9 cellular contexts compared by ENCODE assay signal in the genomic region with DNA sequence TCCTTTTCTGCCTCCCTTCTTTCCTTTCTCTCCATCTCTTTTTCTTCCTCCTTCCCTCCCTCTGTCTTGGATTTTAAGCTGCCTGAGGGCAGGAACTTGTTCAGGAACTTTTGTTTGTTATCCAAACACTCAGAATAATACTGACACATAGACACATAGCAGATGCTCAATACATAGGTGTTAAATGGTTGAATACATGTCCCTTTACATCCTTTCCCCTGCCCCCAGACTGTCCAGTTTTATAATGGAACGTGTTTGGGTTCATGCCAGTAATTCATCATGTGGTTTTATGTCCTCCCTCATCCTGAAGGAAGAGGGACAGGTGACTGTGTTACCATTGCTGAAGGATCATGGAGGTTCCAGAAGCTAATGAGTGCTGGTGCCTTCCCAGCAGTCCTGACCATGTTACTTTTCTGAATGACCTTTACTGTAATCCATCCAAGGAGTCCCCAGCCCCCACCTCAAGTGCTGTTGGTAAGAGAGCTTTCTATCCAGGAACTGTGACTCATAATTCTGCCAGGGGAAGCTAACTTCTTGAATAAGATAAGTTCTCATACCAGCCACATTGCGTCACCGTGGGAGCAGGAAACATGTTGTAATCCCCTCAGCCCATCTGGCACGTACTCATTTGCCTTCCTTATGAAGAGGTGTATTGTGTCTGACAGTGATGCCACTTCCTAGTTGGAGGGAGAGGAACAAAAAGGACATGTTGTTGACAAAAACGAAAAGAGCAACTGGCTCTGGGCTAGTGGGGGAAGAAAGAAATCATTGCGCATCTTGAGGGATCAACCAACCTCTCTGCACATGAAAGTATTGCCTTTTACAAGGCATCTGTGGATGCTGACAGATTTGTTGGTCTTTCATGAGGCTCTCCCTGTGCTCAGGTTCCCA. TPM values are rescaled to one million over a fixed set of nuclear protein-coding genes. Genes with fewer than 3 reads are reported as not detected.
DNase-seq lines count a peak whose midpoint lies in the region; ATAC-seq, FAIRE-seq and TF ChIP-seq lines count a peak whose summit lies in the region.
"Had no signal": no experiment of that assay in that cellular context is flagged by ENCODE, and none has a peak within 500 bp of the region (broad histone marks: within the 10 kb centered on the region; RNA-seq: fewer than 3 reads in every experiment).

No MANE protein-coding gene starts in this region.

- DNase-seq in AG10803 (ENCODE audit: low read depth) = peak; percentile 100
- DNase-seq in HL-60 (ENCODE audit: low read depth in 1 of 2, low spot score in 1 of 2) = peak; percentile 99
- DNase-seq in SW 1271 (lab: John Stamatoyannopoulos, UW) = peak; percentile 99 to 100
- DNase-seq in HepG2 (ENCODE audit: low spot score) = peak; percentile 98
- peak; percentile 1 for DNase-seq in stimulated activated CD8-positive, alpha-beta memory T cell treated with anti-CD3 and anti-CD28 coated beads, Interleukin-12 subunit alpha, Interleukin-12 subunit beta, amount 100 ng/mL, for 4 hours (ENCODE audit: low read depth)

- in situ Hi-C loops in HepG2 (cut with HindIII; ENCODE audit: extremely low pct_ligation_motif_present, low pct_unique_long_range_greater_than_20kb) = no loop called here

- no TSS peak for BruUV-seq in HepG2 (replicated peaks; lab: Mats Ljungman, UMichigan)

- no peaks in the 10 kb centered on the region for H3K79me2 ChIP-seq in HepG2 (ENCODE audit: insufficient read depth, low read length)

- H2AFZ ChIP-seq in HepG2 (ENCODE audit: low read length) = no peak overlapping the region

- TF ChIP-seq POLR2A in HepG2 (IDR thresholded peaks at IDR 0.05; ENCODE audit: insufficient read depth in 1 of 2, low read depth in 2 of 2, low read length in 2 of 2) = no peak

- H3K27me3 ChIP-seq in HL-60 (ENCODE audit: insufficient read depth, poor library complexity, severe bottlenecking) (no peaks in the 10 kb centered on the region), HepG2 (ENCODE audit: control insufficient read depth in 1 of 2, insufficient read depth in 2 of 2, low read length in 2 of 2) (no peaks in the 10 kb centered on the region)

- H3K4me1 Mint-ChIP-seq in stimulated activated memory B cell treated with anti-CD40 and anti-IgM and Interleukin-4, amounts not matched to agents 10 μg/mL and 1 μg/mL and 100 μg/mL, for 72 hours = no peaks in the 10 kb centered on the region

- peaks cover 22% of the 10 kb centered on the region for H3K36me3 Mint-ChIP-seq in stimulated activated memory B cell treated with anti-CD40 and anti-IgM and Interleukin-4, amounts not matched to agents 10 μg/mL and 1 μg/mL and 100 μg/mL, for 72 hours

- H3K4me3 ChIP-seq in AG10803 (ENCODE audit: low read length) (no peak overlapping the region), HL-60 (replicated peaks; ENCODE audit: insufficient read depth, low read length) (no peak overlapping the region), HepG2 (replicated peaks in 1 of 3; ENCODE audit: insufficient read depth in 1 of 3, low read depth in 2 of 3, low read length in 3 of 3) (no peak overlapping the region; a peak in 1 of 6 replicates)

- H3K36me3 ChIP-seq in HepG2 (replicated peaks in 1 of 2; ENCODE audit: control insufficient read depth in 1 of 2, insufficient read depth in 2 of 2, low read length in 2 of 2) = peaks cover 4 to 5% of the 10 kb centered on the region in 2 experiments; a peak in 3 of 5 replicates

- WGBS in HepG2 (ENCODE audit: low lambda C conversion rate) = 46% methylated on average over 6 of the region's 6 CpGs

- no peak for TF ChIP-seq RAD21 in HepG2 (CRISPR knock-in tag; IDR thresholded peaks at IDR 0.05)

- CTCF ChIA-PET in HepG2 (lab: Yijun Ruan, JAX; ENCODE audit: low intra/inter-chr PET ratio, low total read pairs) = no interaction called here

- FAIRE-seq in HepG2 (lab: Jason Lieb, UNC) = peak; percentile 47
- FAIRE-seq: islet of Langerhans had no signal

- H3K4me2 ChIP-seq in HepG2 (ENCODE audit: low read depth, low read length) = peak overlapping the region; percentile 28

- ATAC-seq in HepG2 = peak; percentile 97
- no peak for ATAC-seq in stimulated activated memory B cell treated with anti-CD40 and anti-IgM and Interleukin-4, amounts not matched to agents 10 μg/mL and 1 μg/mL and 100 μg/mL, for 72 hours
- ATAC-seq in HG03378 (IDR thresholded peaks at IDR 0.05; ENCODE audit: unreplicated experiment) = no peak

- no peaks in the 10 kb centered on the region for H3K27me3 Mint-ChIP-seq in stimulated activated memory B cell treated with anti-CD40 and anti-IgM and Interleukin-4, amounts not matched to agents 10 μg/mL and 1 μg/mL and 100 μg/mL, for 72 hours

- POLR2A ChIA-PET in HepG2 (lab: Yijun Ruan, JAX) = interaction anchor here (1.0 kb wide), 3 partner anchors 17 to 244 kb away, joined by 3 to 4 read pairs (median 3); a partner anchor contains a TSS

- intact Hi-C loops in HepG2 (cut with micrococcal nuclease; ENCODE audit: unreplicated experiment) = loop anchor here (2.0 to 5.0 kb wide), 2 partner anchors 51 kb away; a partner anchor contains a TSS

- TF ChIP-seq EP300 in HepG2 (IDR thresholded peaks at IDR 0.05; ENCODE audit: low read depth in 2 of 2, low read length in 2 of 2) (peak; percentile 73 to 93), HepG2 (CRISPR knock-in tag; IDR thresholded peaks at IDR 0.05; ENCODE audit: borderline replicate concordance) (peak; percentile 98)

- peak overlapping the region; percentile 33 for H3K9ac ChIP-seq in HepG2 (ENCODE audit: insufficient read depth, low read depth, low read length)

- TF ChIP-seq CTCF in AG10803 (conservative IDR thresholded peaks at IDR 0.05; ENCODE audit: low read length) (no peak), HL-60 (IDR thresholded peaks at IDR 0.05; ENCODE audit: insufficient read depth, low read length) (no peak), HepG2 (CRISPR knock-in tag; IDR thresholded peaks at IDR 0.05) (0 out of 2 replicates have a peak, but pooled peaks have one; percentile 13)

- H3K4me1 ChIP-seq in HepG2 (ENCODE audit: insufficient read depth, low read length) = peaks cover 37% of the 10 kb centered on the region

- H3K4me3 Mint-ChIP-seq in stimulated activated memory B cell treated with anti-CD40 and anti-IgM and Interleukin-4, amounts not matched to agents 10 μg/mL and 1 μg/mL and 100 μg/mL, for 72 hours = no peak overlapping the region

- no peak overlapping the region for H3K27ac Mint-ChIP-seq in stimulated activated memory B cell treated with anti-CD40 and anti-IgM and Interleukin-4, amounts not matched to agents 10 μg/mL and 1 μg/mL and 100 μg/mL, for 72 hours

- peaks cover 2% of the 10 kb centered on the region for H3K9me3 Mint-ChIP-seq in stimulated activated memory B cell treated with anti-CD40 and anti-IgM and Interleukin-4, amounts not matched to agents 10 μg/mL and 1 μg/mL and 100 μg/mL, for 72 hours

- H3K27ac ChIP-seq in HL-60 (replicated peaks) (peak overlapping the region; percentile 63), cingulate gyrus (ENCODE audit: low read depth, low read length) (peak overlapping the region; percentile 7), HepG2 (ENCODE audit: extremely low read length, insufficient read depth, low read length) (peak overlapping the region; percentile 75)

- no peaks in the 10 kb centered on the region for H4K20me1 ChIP-seq in HepG2 (ENCODE audit: insufficient read depth, low read length)

- no peaks in the 10 kb centered on the region for H3K9me3 ChIP-seq in HepG2 (ENCODE audit: low read length)

TF ChIP-seq in HepG2, 621 proteins besides CTCF, POLR2A, EP300 and RAD21 (continues in another document):
- TF ChIP-seq, protein P1, sequence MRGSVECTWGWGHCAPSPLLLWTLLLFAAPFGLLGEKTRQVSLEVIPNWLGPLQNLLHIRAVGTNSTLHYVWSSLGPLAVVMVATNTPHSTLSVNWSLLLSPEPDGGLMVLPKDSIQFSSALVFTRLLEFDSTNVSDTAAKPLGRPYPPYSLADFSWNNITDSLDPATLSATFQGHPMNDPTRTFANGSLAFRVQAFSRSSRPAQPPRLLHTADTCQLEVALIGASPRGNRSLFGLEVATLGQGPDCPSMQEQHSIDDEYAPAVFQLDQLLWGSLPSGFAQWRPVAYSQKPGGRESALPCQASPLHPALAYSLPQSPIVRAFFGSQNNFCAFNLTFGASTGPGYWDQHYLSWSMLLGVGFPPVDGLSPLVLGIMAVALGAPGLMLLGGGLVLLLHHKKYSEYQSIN (CRISPR knock-in tag; IDR thresholded peaks at IDR 0.05; ENCODE audit: borderline replicate concordance) = no peak
- TF ChIP-seq ZNF253 (CRISPR knock-in tag; IDR thresholded peaks at IDR 0.05; ENCODE audit: borderline replicate concordance) (no peak), ZNF772 (CRISPR knock-in tag; IDR thresholded peaks at IDR 0.05) (no peak; the same call in 1 of the 2 replicates)
- TF ChIP-seq, protein P2, sequence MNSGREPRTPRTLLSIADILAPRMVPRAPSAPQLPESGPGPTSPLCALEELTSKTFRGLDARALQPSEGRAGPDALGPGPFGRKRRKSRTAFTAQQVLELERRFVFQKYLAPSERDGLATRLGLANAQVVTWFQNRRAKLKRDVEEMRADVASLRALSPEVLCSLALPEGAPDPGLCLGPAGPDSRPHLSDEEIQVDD (CRISPR knock-in tag; IDR thresholded peaks at IDR 0.05; ENCODE audit: borderline replicate concordance) = no peak

RNA-seq across cellular contexts. Expression of a gene that starts 52.4 kb away (rescaled TPM):
- 11.6 and 18.3 TPM in 2 replicates for total RNA-seq in HepG2 (2016; rRNA removed; fragmentation: Illumina TruSeq; extraction: Trizol)
- 2.1 and 3.3 TPM in 2 replicates for total RNA-seq in HepG2 (2016; cell fraction: cytosol; rRNA removed; fragmentation: Illumina TruSeq; extraction: Trizol; ENCODE audit: low read depth)
- 13.4 and 17.4 TPM in 2 replicates for total RNA-seq in HepG2 (2016; cell fraction: insoluble cytoplasmic fraction; rRNA removed; fragmentation: Illumina TruSeq; extraction: Trizol)
- 5.0 and 5.2 TPM in 2 replicates for total RNA-seq in HepG2 (2016; cell fraction: membrane; rRNA removed; fragmentation: Illumina TruSeq; extraction: Trizol)
- 36.6 and 41.3 TPM in 2 replicates for total RNA-seq in HepG2 (2016; cell fraction: nucleus; rRNA removed; fragmentation: Illumina TruSeq; extraction: Trizol)
- polyA plus RNA-seq in HepG2 (2011; rRNA removed) = 54.9 and 57.9 TPM in 2 replicates
- polyA plus RNA-seq in HepG2 (2011; cell fraction: cytosol; rRNA removed) = 35.4 and 47.2 TPM in 2 replicates
- 37.9 and 42.4 TPM in 2 replicates for polyA plus RNA-seq in HepG2 (2011; cell fraction: nucleus; rRNA removed)
- 25.1 and 30.4 TPM in 2 replicates for polyA plus RNA-seq in HepG2 (2012)
- polyA plus RNA-seq in HepG2 (2016; cell fraction: cytosol; fragmentation: Illumina TruSeq; extraction: Trizol; ENCODE audit: low read depth) = 1.1 and 1.3 TPM in 2 replicates
- polyA plus RNA-seq in HepG2 (2016; cell fraction: insoluble cytoplasmic fraction; fragmentation: Illumina TruSeq; extraction: Trizol; ENCODE audit: low read depth) = 9.5 and 10.6 TPM in 2 replicates
- 1.9 and 2.1 TPM in 2 replicates for polyA plus RNA-seq in HepG2 (2016; cell fraction: membrane; fragmentation: Illumina TruSeq; extraction: Trizol; ENCODE audit: low read depth)
- polyA plus RNA-seq in HepG2 (2016; cell fraction: nucleus; fragmentation: Illumina TruSeq; extraction: Trizol; ENCODE audit: insufficient read depth, low read depth) = 23.6 and 24.7 TPM in 2 replicates
- 31.1 and 117 TPM in 2 replicates for polyA minus RNA-seq in HepG2 (2011; rRNA and poly(A)+ RNA removed; ENCODE audit: low replicate concordance)
- polyA minus RNA-seq in HepG2 (2011; cell fraction: cytosol; rRNA and poly(A)+ RNA removed) = 59.6 and 82.5 TPM in 2 replicates
- 162 and 189 TPM in 2 replicates for polyA minus RNA-seq in HepG2 (2011; cell fraction: nucleus; rRNA and poly(A)+ RNA removed)

Comparison
In these comparisons a context has a peak if more than half of its experiments do, and no peak if none do; other contexts are left out.
1. DNase-seq: peak in every context shown above with its lines; median percentile 100 in AG10803; 100 in SW 1271; 99 in HL-60; 98 in HepG2; 1 in stimulated activated CD8-positive, alpha-beta memory T cell treated with anti-CD3 and anti-CD28 coated beads, Interleukin-12 subunit alpha, Interleukin-12 subunit beta, amount 100 ng/mL, for 4 hours.
2. H3K27ac ChIP-seq: peak in every context shown above with its lines; median percentile 75 in HepG2; 63 in HL-60; 7 in cingulate gyrus.